ENCODE assay signal across 18 cellular contexts in the genomic region with DNA sequence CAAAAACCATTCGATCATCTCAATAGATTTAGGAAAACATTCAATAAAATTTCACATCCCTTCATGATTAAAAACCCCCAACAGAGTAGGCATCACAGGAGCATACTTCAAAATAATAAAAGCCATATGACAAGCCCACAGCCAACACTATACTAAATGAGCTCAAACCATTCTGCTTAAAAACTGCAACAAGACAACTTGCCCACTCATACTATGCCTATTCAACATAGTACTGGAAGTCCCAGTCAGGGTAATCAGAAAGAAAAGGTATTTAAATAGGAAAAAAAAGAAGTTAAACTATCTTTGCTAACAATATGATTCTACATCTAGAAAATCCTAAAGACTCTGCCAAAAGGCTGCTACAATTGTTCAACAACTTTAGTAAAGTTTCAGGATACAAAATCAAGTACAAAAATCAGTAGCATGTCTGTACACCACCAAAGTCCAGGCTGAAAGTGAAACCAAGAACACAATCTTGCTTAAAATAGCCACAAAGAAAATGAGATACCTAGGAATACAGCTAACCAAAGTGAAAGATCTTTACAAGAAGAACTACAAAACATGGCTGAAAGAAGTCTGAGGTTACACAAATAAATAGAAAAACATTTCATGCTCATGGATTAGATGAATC.
A peak's percentile ranks its signal among the peaks of the same experiment; 100 is the strongest.
DNase-seq lines count a peak whose midpoint lies in the region; ATAC-seq, FAIRE-seq and TF ChIP-seq lines count a peak whose summit lies in the region.
"Had no signal": no experiment of that assay in that cellular context is flagged by ENCODE, and none has a peak within 500 bp of the region (broad histone marks: within the 10 kb centered on the region; RNA-seq: fewer than 3 reads in every experiment).

No MANE protein-coding gene starts in this region.

- intact Hi-C loops in left lung (cut with DNase I) = no loop called here
- intact Hi-C loops in body of pancreas (cut with DNase I) = no loop called here

- H2AFZ ChIP-seq in astrocyte (ENCODE audit: low read depth, low read length) = no peak overlapping the region
- H2AFZ ChIP-seq: neural progenitor cell had no signal

- no peaks in the 10 kb centered on the region for H3K36me3 ChIP-seq in astrocyte (ENCODE audit: insufficient read depth, low read length)
- no peaks in the 10 kb centered on the region for H3K36me3 ChIP-seq in left lung
- no peaks in the 10 kb centered on the region for H3K36me3 ChIP-seq in body of pancreas (replicated peaks in 1 of 2; ENCODE audit: insufficient read depth in 1 of 2, low read depth in 2 of 2)
- H3K36me3 ChIP-seq: neural progenitor cell, uterus had no signal

- DNase-seq in astrocyte (ENCODE audit: low read depth) (no peak), HuH-7 (ENCODE audit: low spot score) (no peak), chondrocyte (ENCODE audit: low spot score) (no peak), left lung (no peak), body of pancreas (no peak)
- DNase-seq: CD8-positive, alpha-beta memory T cell; EL; foreskin melanocyte; NCI-H1436; psoas muscle; small intestine; stimulated activated CD4-positive, alpha-beta T cell treated with anti-CD3 and anti-CD28 coated beads, Interleukin-4, amount 100 ng/mL, for 1 hour; uterus had no signal

- no peak overlapping the region for H3K9ac ChIP-seq in astrocyte (ENCODE audit: low read length)
- H3K9ac ChIP-seq: neural progenitor cell had no signal

- peak; percentile 76 for ATAC-seq in GM18909 (IDR thresholded peaks at IDR 0.05; ENCODE audit: poor library complexity, unreplicated experiment)
- ATAC-seq in GM21619 (IDR thresholded peaks at IDR 0.05; ENCODE audit: unreplicated experiment) = peak; percentile 66
- ATAC-seq in HG03175 (IDR thresholded peaks at IDR 0.05; ENCODE audit: unreplicated experiment) = peak; percentile 64
- ATAC-seq in left lung = no peak
- no peak for ATAC-seq in body of pancreas
- ATAC-seq: psoas muscle had no signal

- H3K27ac Mint-ChIP-seq in astrocyte (ENCODE audit: unreplicated experiment) (peak overlapping the region; percentile 67), chondrocyte (ENCODE audit: unreplicated experiment) (no peak overlapping the region)
- H3K27ac Mint-ChIP-seq: CD8-positive, alpha-beta memory T cell; neural progenitor cell had no signal

- H3K4me1 ChIP-seq in astrocyte (ENCODE audit: insufficient read depth, low read length) (no peaks in the 10 kb centered on the region), left lung (no peaks in the 10 kb centered on the region), body of pancreas (no peaks in the 10 kb centered on the region)
- H3K4me1 ChIP-seq: neural progenitor cell, psoas muscle, uterus had no signal

- no peak for TF ChIP-seq POLR2A in body of pancreas (IDR thresholded peaks at IDR 0.05)

- no peaks in the 10 kb centered on the region for H3K36me3 Mint-ChIP-seq in astrocyte (ENCODE audit: low read depth, unreplicated experiment)
- H3K36me3 Mint-ChIP-seq in chondrocyte (ENCODE audit: low read depth) = no peaks in the 10 kb centered on the region
- H3K36me3 Mint-ChIP-seq: CD8-positive, alpha-beta memory T cell; neural progenitor cell had no signal

- H3K9me3 Mint-ChIP-seq in astrocyte (ENCODE audit: unreplicated experiment) = peaks cover 2% of the 10 kb centered on the region
- H3K9me3 Mint-ChIP-seq in chondrocyte (ENCODE audit: low read depth) = peaks cover 16% of the 10 kb centered on the region

- FAIRE-seq in astrocyte (lab: Jason Lieb, UNC) = no peak
- FAIRE-seq: bronchial epithelial cell, small intestine had no signal

- H3K9me3 ChIP-seq in astrocyte (ENCODE audit: insufficient read depth, low read depth, low read length) = peaks cover 3% of the 10 kb centered on the region
- peaks cover 0 to 8% of the 10 kb centered on the region in 2 donors for H3K9me3 ChIP-seq in left lung
- no peaks in the 10 kb centered on the region for H3K9me3 ChIP-seq in body of pancreas
- H3K9me3 ChIP-seq: psoas muscle, uterus had no signal

- H3K4me2 ChIP-seq in astrocyte (ENCODE audit: low read length) = no peak overlapping the region
- H3K4me2 ChIP-seq: neural progenitor cell had no signal

- 73 to 74% methylated on average over 1 of the region's 1 CpG for WGBS in body of pancreas, 2 donors

- TF ChIP-seq CTCF in astrocyte (IDR thresholded peaks at IDR 0.05; ENCODE audit: insufficient read depth, low read depth, low read length) = no peak
- no peak for TF ChIP-seq CTCF in chondrocyte (IDR thresholded peaks at IDR 0.05)
- TF ChIP-seq CTCF in left lung (IDR thresholded peaks at IDR 0.05) = no peak
- TF ChIP-seq CTCF in body of pancreas (IDR thresholded peaks at IDR 0.05) = no peak

- H3K4me3 Mint-ChIP-seq in astrocyte (ENCODE audit: unreplicated experiment) = no peak overlapping the region
- H3K4me3 Mint-ChIP-seq in chondrocyte (ENCODE audit: unreplicated experiment) = no peak overlapping the region
- H3K4me3 Mint-ChIP-seq: CD8-positive, alpha-beta memory T cell; neural progenitor cell had no signal

- H3K4me1 Mint-ChIP-seq in astrocyte (ENCODE audit: low read depth, unreplicated experiment) = no peaks in the 10 kb centered on the region
- H3K4me1 Mint-ChIP-seq in chondrocyte (ENCODE audit: low read depth) = no peaks in the 10 kb centered on the region
- H3K4me1 Mint-ChIP-seq: CD8-positive, alpha-beta memory T cell; neural progenitor cell had no signal

- no peaks in the 10 kb centered on the region for H3K79me2 ChIP-seq in astrocyte (ENCODE audit: insufficient read depth, low read length)

- peaks cover 2% of the 10 kb centered on the region for H3K27me3 Mint-ChIP-seq in astrocyte (ENCODE audit: low read depth, unreplicated experiment)
- no peaks in the 10 kb centered on the region for H3K27me3 Mint-ChIP-seq in chondrocyte (ENCODE audit: low read depth)
- H3K27me3 Mint-ChIP-seq: CD8-positive, alpha-beta memory T cell had no signal

- H3K27me3 ChIP-seq in astrocyte (ENCODE audit: insufficient read depth, low read length) = no peaks in the 10 kb centered on the region
- H3K27me3 ChIP-seq in left lung = no peaks in the 10 kb centered on the region
- no peaks in the 10 kb centered on the region for H3K27me3 ChIP-seq in body of pancreas
- H3K27me3 ChIP-seq: neural progenitor cell, uterus had no signal

- H4K20me1 ChIP-seq in astrocyte (ENCODE audit: insufficient read depth, low read length) = no peaks in the 10 kb centered on the region

- H3K4me3 ChIP-seq in astrocyte (ENCODE audit: insufficient read depth, low read depth, low read length) = no peak overlapping the region
- H3K4me3 ChIP-seq in left lung = no peak overlapping the region
- H3K4me3 ChIP-seq in body of pancreas = no peak overlapping the region
- H3K4me3 ChIP-seq: neural progenitor cell, psoas muscle, uterus had no signal

- H3K27ac ChIP-seq in astrocyte (ENCODE audit: low read depth, low read length) = no peak overlapping the region
- no peak overlapping the region for H3K27ac ChIP-seq in left lung
- H3K27ac ChIP-seq in body of pancreas = no peak overlapping the region
- H3K27ac ChIP-seq: neural progenitor cell, psoas muscle, uterus had no signal

Comparison
In these comparisons a context has a peak if more than half of its experiments do, and no peak if none do; other contexts are left out.
1. ATAC-seq: peak in GM18909 (single experiment), GM21619 (single experiment) and HG03175 (single experiment); none in left lung (single experiment) and body of pancreas (single experiment).